ENCODE assay signal across 25 cellular contexts in the genomic region with DNA sequence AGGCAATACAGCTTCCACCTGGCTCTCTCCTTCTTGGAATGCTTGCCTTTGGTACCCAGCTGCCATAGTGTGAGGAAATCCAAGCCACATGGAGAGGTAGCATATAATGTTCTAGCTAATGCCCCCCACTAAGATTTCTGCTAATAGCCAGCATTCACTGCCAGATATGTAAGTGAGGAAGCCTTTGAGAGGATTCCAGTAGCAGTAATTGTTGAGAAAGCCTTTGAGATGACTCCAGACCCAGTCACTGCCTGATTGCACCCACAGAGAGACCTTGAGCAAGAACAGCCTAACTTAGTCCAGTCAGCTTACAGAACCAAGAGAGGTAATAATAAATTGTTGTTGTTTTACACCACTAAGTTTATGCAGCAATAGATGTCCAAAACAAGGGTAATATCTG.
DNase-seq lines count a peak whose midpoint lies in the region; ATAC-seq, FAIRE-seq and TF ChIP-seq lines count a peak whose summit lies in the region.
"Had no signal": no experiment of that assay in that cellular context is flagged by ENCODE, and none has a peak within 500 bp of the region (broad histone marks: within the 10 kb centered on the region; RNA-seq: fewer than 3 reads in every experiment).

No MANE protein-coding gene starts in this region.

- CTCF ChIA-PET in MCF 10A (lab: Yijun Ruan, JAX): interaction anchor here (0.6 to 1.0 kb wide), 2 partner anchors 58 to 258 kb away, joined by 3 to 4 read pairs; no protein-coding TSS in a partner anchor

- H3K4me1 Mint-ChIP-seq in MCF 10A (ENCODE audit: insufficient read depth, unreplicated experiment) (peaks cover 34% of the 10 kb centered on the region), astrocyte (ENCODE audit: low read depth, unreplicated experiment) (peaks cover 15% of the 10 kb centered on the region)
- H3K4me1 Mint-ChIP-seq: endodermal cell had no signal

- H3K27me3 Mint-ChIP-seq in MCF 10A (ENCODE audit: insufficient read depth, unreplicated experiment) (no peaks in the 10 kb centered on the region), astrocyte (ENCODE audit: low read depth, unreplicated experiment) (peaks cover 1% of the 10 kb centered on the region)
- H3K27me3 Mint-ChIP-seq: activated T-cell treated with anti-CD3 and anti-CD28 coated beads, Interleukin-2, amount 50 U/mL, for 24 hours had no signal

- H3K9ac ChIP-seq in astrocyte (ENCODE audit: low read length): no peak overlapping the region
- H3K9ac ChIP-seq in Karpas-422 (ENCODE audit: low read length): no peak overlapping the region

- H3K36me3 Mint-ChIP-seq in MCF 10A (ENCODE audit: insufficient read depth, unreplicated experiment) (no peaks in the 10 kb centered on the region), astrocyte (ENCODE audit: low read depth, unreplicated experiment) (no peaks in the 10 kb centered on the region)

- H3K9me3 ChIP-seq in breast epithelium (no peaks in the 10 kb centered on the region), astrocyte (ENCODE audit: insufficient read depth, low read depth, low read length) (no peaks in the 10 kb centered on the region), BE2C (no peaks in the 10 kb centered on the region), Karpas-422 (ENCODE audit: low read length) (no peaks in the 10 kb centered on the region)
- H3K9me3 ChIP-seq: spleen, upper lobe of left lung had no signal

- H4K20me1 ChIP-seq in astrocyte (ENCODE audit: insufficient read depth, low read length): no peaks in the 10 kb centered on the region
- no peaks in the 10 kb centered on the region for H4K20me1 ChIP-seq in Karpas-422 (ENCODE audit: insufficient read depth, low read depth, low read length)

- BruUV-seq in MCF 10A (replicated peaks; lab: Mats Ljungman, UMichigan): no TSS peak

- intact Hi-C loops in MCF 10A (cut with micrococcal nuclease): loop anchor here (5.0 kb wide), 1 partner anchor 258 kb away; no protein-coding TSS in a partner anchor
- intact Hi-C loops in breast epithelium (cut with DNase I; ENCODE audit: low total_unique reads): no loop called here

- H2AFZ ChIP-seq in astrocyte (ENCODE audit: low read depth, low read length) (no peak overlapping the region), Karpas-422 (ENCODE audit: low read length) (no peak overlapping the region)

- H3K79me2 ChIP-seq in astrocyte (ENCODE audit: insufficient read depth, low read length) (no peaks in the 10 kb centered on the region), Karpas-422 (ENCODE audit: low read length) (no peaks in the 10 kb centered on the region)

- H3K9me2 ChIP-seq in Karpas-422 (replicated peaks; ENCODE audit: insufficient read depth, low read length): no peaks in the 10 kb centered on the region

- H3K27me3 ChIP-seq in breast epithelium (no peaks in the 10 kb centered on the region), astrocyte (ENCODE audit: insufficient read depth, low read length) (no peaks in the 10 kb centered on the region), BE2C (no peaks in the 10 kb centered on the region), Karpas-422 (ENCODE audit: low read length) (no peaks in the 10 kb centered on the region)
- H3K27me3 ChIP-seq: spleen, upper lobe of left lung had no signal

- H3K4me3 Mint-ChIP-seq in MCF 10A (ENCODE audit: unreplicated experiment) (no peak overlapping the region), astrocyte (ENCODE audit: unreplicated experiment) (no peak overlapping the region)
- H3K4me3 Mint-ChIP-seq: activated T-cell treated with anti-CD3 and anti-CD28 coated beads, Interleukin-2, amount 50 U/mL, for 24 hours; endodermal cell had no signal

- POLR2A ChIA-PET in MCF 10A (lab: Yijun Ruan, JAX): no interaction called here

- peak; percentile 58 for DNase-seq in MCF 10A (ENCODE audit: unreplicated experiment)
- DNase-seq in breast epithelium (ENCODE audit: low spot score in 2 of 2): no peak
- DNase-seq in astrocyte (ENCODE audit: low read depth): peak; percentile 8
- peak; percentile 75 for DNase-seq in fibroblast of pulmonary artery (ENCODE audit: low read depth)
- DNase-seq in BE2C: no peak
- no peak for DNase-seq in Karpas-422
- DNase-seq: 8988T; activated naive CD4-positive, alpha-beta T cell treated with Interleukin-2 at 50 U/mL for 16 hours; activated T-cell treated with anti-CD3 and anti-CD28 coated beads, Interleukin-2, amount 50 U/mL, for 24 hours; anterior cingulate cortex; endodermal cell; KG1; NCI-H1048; NCI-H1930; NCI-H510A; nucleus accumbens; spleen; stimulated activated CD4-positive, alpha-beta T cell treated with anti-CD3 and anti-CD28 coated beads, Interleukin-4, amount 100 ng/mL, for 4 hours; T1000; upper lobe of left lung had no signal

- H3K36me3 ChIP-seq in breast epithelium (no peaks in the 10 kb centered on the region), astrocyte (ENCODE audit: insufficient read depth, low read length) (no peaks in the 10 kb centered on the region), BE2C (no peaks in the 10 kb centered on the region), Karpas-422 (ENCODE audit: insufficient read depth, low read length) (no peaks in the 10 kb centered on the region)
- H3K36me3 ChIP-seq: spleen, upper lobe of left lung had no signal

- no peak for FAIRE-seq in astrocyte (lab: Jason Lieb, UNC)
- FAIRE-seq: colon, frontal cortex had no signal

- ATAC-seq in HG02852 (IDR thresholded peaks at IDR 0.05; ENCODE audit: unreplicated experiment) (no peak), GM18873 (IDR thresholded peaks at IDR 0.05; ENCODE audit: low FRiP score, unreplicated experiment) (no peak)
- ATAC-seq: activated CD4-positive, CD25-positive, alpha-beta regulatory T cell treated with anti-CD3 and anti-CD28 coated beads, Interleukin-2, amount 50 U/mL, for 24 hours had no signal

- H3K27ac Mint-ChIP-seq in MCF 10A (ENCODE audit: low read depth, unreplicated experiment) (peak overlapping the region; percentile 16), astrocyte (ENCODE audit: unreplicated experiment) (no peak overlapping the region)
- H3K27ac Mint-ChIP-seq: activated T-cell treated with anti-CD3 and anti-CD28 coated beads, Interleukin-2, amount 50 U/mL, for 24 hours; endodermal cell had no signal

- peaks cover 0 to 5% of the 10 kb centered on the region in 2 donors for H3K4me1 ChIP-seq in breast epithelium
- H3K4me1 ChIP-seq in astrocyte (ENCODE audit: insufficient read depth, low read length): peaks cover 13% of the 10 kb centered on the region
- H3K4me1 ChIP-seq in BE2C: no peaks in the 10 kb centered on the region
- no peaks in the 10 kb centered on the region for H3K4me1 ChIP-seq in Karpas-422 (ENCODE audit: low read length)
- H3K4me1 ChIP-seq: spleen, upper lobe of left lung had no signal

- TF ChIP-seq CTCF in MCF 10A (IDR thresholded peaks at IDR 0.05; ENCODE audit: unreplicated experiment) (no peak), breast epithelium (IDR thresholded peaks at IDR 0.05) (no peak), astrocyte (IDR thresholded peaks at IDR 0.05; ENCODE audit: insufficient read depth, low read depth, low read length) (no peak), fibroblast of pulmonary artery (IDR thresholded peaks at IDR 0.05; ENCODE audit: low read length, missing control alignments) (no peak), BE2C (IDR thresholded peaks at IDR 0.05; ENCODE audit: low read depth, low read length) (no peak)

- H3K9me3 Mint-ChIP-seq in MCF 10A (ENCODE audit: unreplicated experiment): no peaks in the 10 kb centered on the region
- H3K9me3 Mint-ChIP-seq in astrocyte (ENCODE audit: unreplicated experiment): no peaks in the 10 kb centered on the region
- H3K9me3 Mint-ChIP-seq: activated T-cell treated with anti-CD3 and anti-CD28 coated beads, Interleukin-2, amount 50 U/mL, for 24 hours; endodermal cell had no signal

- no peak overlapping the region for H3K27ac ChIP-seq in breast epithelium
- no peak overlapping the region for H3K27ac ChIP-seq in astrocyte (ENCODE audit: low read depth, low read length)
- H3K27ac ChIP-seq in Karpas-422 (ENCODE audit: low read length): no peak overlapping the region
- H3K27ac ChIP-seq: spleen, upper lobe of left lung had no signal

- no peak overlapping the region for H3K4me2 ChIP-seq in astrocyte (ENCODE audit: low read length)
- no peak overlapping the region for H3K4me2 ChIP-seq in Karpas-422 (ENCODE audit: low read depth, low read length, poor library complexity, severe bottlenecking)

- no peak for TF ChIP-seq POLR2A in breast epithelium (IDR thresholded peaks at IDR 0.05)

- H3K4me3 ChIP-seq in breast epithelium (no peak overlapping the region), astrocyte (ENCODE audit: insufficient read depth, low read depth, low read length) (no peak overlapping the region), fibroblast of pulmonary artery (replicated peaks; ENCODE audit: low read depth, low read length) (no peak overlapping the region), BE2C (ENCODE audit: low read depth, low read length) (no peak overlapping the region), Karpas-422 (ENCODE audit: low read length) (no peak overlapping the region)
- H3K4me3 ChIP-seq: spleen, upper lobe of left lung had no signal

Comparison
In these comparisons a context has a peak if more than half of its experiments do, and no peak if none do; other contexts are left out.
1. DNase-seq: peak in MCF 10A (single experiment), astrocyte (single experiment) and fibroblast of pulmonary artery (single experiment); none in breast epithelium (0 of 2), BE2C (single experiment) and Karpas-422 (single experiment).